1 cellular context compared by ENCODE assay signal in genomic region chr9:35828716-35829083, GRCh38.
TF ChIP-seq lines count a peak whose summit lies in the region.

TSS of gene FAM221B (minus strand) at chr9:35828732. CDS start at chr9:35826161, 2,571 bp downstream.

TF ChIP-seq in SK-N-SH treated with all-trans-retinoic acid at 6 μM for 48 hours, 23 proteins besides CTCF, POLR2A, EP300 and RAD21 (continued from another document):
- TF ChIP-seq TSHZ2 (CRISPR knock-in tag; IDR thresholded peaks at IDR 0.05) (no peak), ZFP30 (CRISPR knock-in tag; IDR thresholded peaks at IDR 0.05) (no peak), ARNTL (CRISPR knock-in tag; IDR thresholded peaks at IDR 0.05; ENCODE audit: borderline replicate concordance, low read depth) (no peak), BACH2 (CRISPR knock-in tag; IDR thresholded peaks at IDR 0.05; ENCODE audit: borderline replicate concordance) (no peak), CSRNP3 (CRISPR knock-in tag; IDR thresholded peaks at IDR 0.05) (no peak), TOX (CRISPR knock-in tag; IDR thresholded peaks at IDR 0.05; ENCODE audit: borderline replicate concordance) (no peak), OSR1 (CRISPR knock-in tag; IDR thresholded peaks at IDR 0.05) (no peak), TCF4 (CRISPR knock-in tag; IDR thresholded peaks at IDR 0.05; ENCODE audit: borderline replicate concordance) (no peak), PPARA (CRISPR knock-in tag; IDR thresholded peaks at IDR 0.05; ENCODE audit: borderline replicate concordance) (no peak)
